In the genomic region with DNA sequence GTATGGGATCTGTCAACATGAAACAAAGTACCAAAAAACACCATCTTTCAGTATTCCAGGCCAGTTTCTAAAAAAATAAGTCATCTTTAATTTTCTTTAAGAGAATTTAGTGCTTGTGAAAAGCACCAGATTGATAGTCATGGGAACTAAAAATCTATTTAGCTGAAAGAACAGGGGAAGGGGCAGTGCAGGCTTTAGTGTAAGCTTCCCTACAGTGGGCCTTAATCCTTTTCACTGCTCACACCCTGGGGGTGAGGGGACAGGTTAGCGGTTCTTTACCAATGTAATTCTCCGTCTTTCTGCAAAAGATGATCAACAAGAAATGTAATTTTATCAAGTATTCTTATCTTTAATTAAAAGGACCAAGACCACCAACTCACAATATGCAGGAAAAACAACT, we compare ENCODE assay signal across 18 cellular contexts. TPM values are rescaled to one million over a fixed set of nuclear protein-coding genes. Genes with fewer than 3 reads are reported as not detected.
DNase-seq lines count a peak whose midpoint lies in the region; ATAC-seq and TF ChIP-seq lines count a peak whose summit lies in the region.
"Had no signal": no experiment of that assay in that cellular context is flagged by ENCODE, and none has a peak within 500 bp of the region (broad histone marks: within the 10 kb centered on the region; RNA-seq: fewer than 3 reads in every experiment).

No MANE protein-coding gene starts in this region.

- no peak overlapping the region for H2AFZ ChIP-seq in OCI-LY1 (ENCODE audit: low read length)

- H3K4me2 ChIP-seq in OCI-LY1 (ENCODE audit: low read length): no peak overlapping the region

- H4K20me1 ChIP-seq in OCI-LY1 (ENCODE audit: insufficient read depth, low read length): no peaks in the 10 kb centered on the region

- no peaks in the 10 kb centered on the region for H3F3A ChIP-seq in OCI-LY1 (ENCODE audit: insufficient read depth, low read length)

- H3K9ac ChIP-seq in OCI-LY1 (ENCODE audit: low read length) (no peak overlapping the region), iPS-18a (ENCODE audit: low read length) (no peak overlapping the region)

- H3K27me3 ChIP-seq in OCI-LY1 (ENCODE audit: insufficient read depth, low read length): no peaks in the 10 kb centered on the region
- no peaks in the 10 kb centered on the region for H3K27me3 ChIP-seq in iPS-18a (ENCODE audit: control insufficient read depth, insufficient read depth, low read length)
- no peaks in the 10 kb centered on the region for H3K27me3 ChIP-seq in CD4-positive, alpha-beta T cell (ENCODE audit: control insufficient read depth, insufficient read depth, low read length)
- H3K27me3 ChIP-seq in CD8-positive, alpha-beta memory T cell (ENCODE audit: insufficient read depth, low read length, poor library complexity, severe bottlenecking): no peaks in the 10 kb centered on the region
- H3K27me3 ChIP-seq in transverse colon: no peaks in the 10 kb centered on the region
- H3K27me3 ChIP-seq: BE2C, Peyer's patch had no signal

- WGBS in transverse colon (ENCODE audit: low coverage in 1 of 2), 2 donors: 100% methylated on average over 2 of the region's 2 CpGs

- no peak for TF ChIP-seq POLR2A in transverse colon (IDR thresholded peaks at IDR 0.05)

- in situ Hi-C loops in transverse colon (cut with MboI; ENCODE audit: low pct_ligation_motif_present in 1 of 4, low pct_unique_long_range_greater_than_20kb in 1 of 4, low sequenced_read_pairs in 3 of 4): no loop called here

- no peak for TF ChIP-seq CTCF in OCI-LY1 (IDR thresholded peaks at IDR 0.05; ENCODE audit: low read length)
- no peak for TF ChIP-seq CTCF in CD4-positive, alpha-beta T cell (IDR thresholded peaks at IDR 0.05)
- TF ChIP-seq CTCF in transverse colon (IDR thresholded peaks at IDR 0.05): no peak

- TF ChIP-seq EP300 in transverse colon (IDR thresholded peaks at IDR 0.05; ENCODE audit: low read depth): no peak

- no peaks in the 10 kb centered on the region for H3K27me3 Mint-ChIP-seq in CD4-positive, alpha-beta T cell
- H3K27me3 Mint-ChIP-seq in CD8-positive, alpha-beta memory T cell: no peaks in the 10 kb centered on the region

- ATAC-seq in CD4-positive, alpha-beta T cell (ENCODE audit: poor library complexity): no peak
- ATAC-seq: K562 had no signal

- no peaks in the 10 kb centered on the region for H3K9me2 ChIP-seq in OCI-LY1 (ENCODE audit: low read depth, low read length)

- peaks cover 5% of the 10 kb centered on the region; the same call in 1 of the 2 replicates for H3K79me2 ChIP-seq in OCI-LY1 (ENCODE audit: insufficient read depth, low read length)

- intact Hi-C loops in CD4-positive, alpha-beta T cell (cut with DNase I, micrococcal nuclease): no loop called here
- intact Hi-C loops in transverse colon (cut with DNase I; ENCODE audit: low total_unique reads): no loop called here

- CTCF ChIA-PET in CD4-positive, alpha-beta T cell (lab: Charles Lee): interaction anchor here (1.4 kb wide), 1 partner anchor 217 kb away, joined by 3 read pairs; no protein-coding TSS in a partner anchor
- CTCF ChIA-PET in CD8-positive, alpha-beta memory T cell (lab: Charles Lee): no interaction called here

- H3K27ac ChIP-seq in OCI-LY1 (ENCODE audit: low read depth, low read length, poor library complexity, severe bottlenecking) (peak overlapping the region; percentile 67), iPS-18a (ENCODE audit: low read length) (no peak overlapping the region), transverse colon (no peak overlapping the region)
- H3K27ac ChIP-seq in CD4-positive, alpha-beta T cell (ENCODE audit: low read depth, low read length): no peak overlapping the region
- H3K27ac ChIP-seq in CD8-positive, alpha-beta memory T cell (ENCODE audit: low read depth, low read length): no peak overlapping the region
- H3K27ac ChIP-seq: Peyer's patch had no signal

- DNase-seq in NCI-H82 (lab: John Stamatoyannopoulos, UW) (peak; percentile 0), NCI-H82 treated with DMSO at 0.1 percent for 48 hours (lab: John Stamatoyannopoulos, UW; ENCODE audit: unreplicated experiment) (no peak), ureter (ENCODE audit: low spot score) (no peak), transverse colon (no peak)
- no peak for DNase-seq in CD4-positive, alpha-beta T cell
- no peak for DNase-seq in CD8-positive, alpha-beta memory T cell
- DNase-seq: 8988T, ACHN, BE2C, H9, NCI-H1694 treated with DMSO at 0.1 percent for 48 hours, NCI-H2171, OCI-M1, Peyer's patch had no signal

- H3K36me3 ChIP-seq in OCI-LY1 (ENCODE audit: insufficient read depth, low read length): no peaks in the 10 kb centered on the region
- H3K36me3 ChIP-seq in iPS-18a (ENCODE audit: control insufficient read depth, low read depth, low read length): no peaks in the 10 kb centered on the region
- H3K36me3 ChIP-seq in CD8-positive, alpha-beta memory T cell (ENCODE audit: insufficient read depth, low read length): no peaks in the 10 kb centered on the region
- H3K36me3 ChIP-seq in transverse colon: no peaks in the 10 kb centered on the region
- H3K36me3 ChIP-seq: BE2C, Peyer's patch had no signal

- H3K4me3 ChIP-seq in OCI-LY1 (ENCODE audit: low read depth, low read length, poor library complexity, severe bottlenecking) (no peak overlapping the region), iPS-18a (ENCODE audit: low read length) (peak overlapping the region; percentile 24), transverse colon (no peak overlapping the region)
- no peak overlapping the region for H3K4me3 ChIP-seq in CD8-positive, alpha-beta memory T cell (ENCODE audit: low read length)
- H3K4me3 ChIP-seq: K562, Peyer's patch had no signal

- no peaks in the 10 kb centered on the region for H3K9me3 ChIP-seq in OCI-LY1 (ENCODE audit: low read length)
- H3K9me3 ChIP-seq in iPS-18a (ENCODE audit: control insufficient read depth, low read depth, low read length): no peaks in the 10 kb centered on the region
- H3K9me3 ChIP-seq in CD4-positive, alpha-beta T cell (ENCODE audit: control insufficient read depth, low read length): no peaks in the 10 kb centered on the region
- H3K9me3 ChIP-seq in CD8-positive, alpha-beta memory T cell (ENCODE audit: low read length): no peaks in the 10 kb centered on the region
- H3K9me3 ChIP-seq in transverse colon: no peaks in the 10 kb centered on the region
- H3K9me3 ChIP-seq: BE2C, Peyer's patch had no signal

- POLR2A ChIA-PET in CD4-positive, alpha-beta T cell (lab: Charles Lee): interaction anchor here (0.6 kb wide), 2 partner anchors 46 to 76 kb away, joined by 3 read pairs; no protein-coding TSS in a partner anchor
- POLR2A ChIA-PET in CD8-positive, alpha-beta memory T cell (lab: Charles Lee): no interaction called here

- no peaks in the 10 kb centered on the region for H3K9me3 Mint-ChIP-seq in CD4-positive, alpha-beta T cell
- H3K9me3 Mint-ChIP-seq in CD8-positive, alpha-beta memory T cell: no peaks in the 10 kb centered on the region
- H3K9me3 Mint-ChIP-seq: CD14-positive monocyte, H9 had no signal

- no peak overlapping the region for H3K27ac Mint-ChIP-seq in CD4-positive, alpha-beta T cell
- H3K27ac Mint-ChIP-seq in CD8-positive, alpha-beta memory T cell: peak overlapping the region in 3 of 8 donors; percentile 3 to 21 (median 9)

- peaks cover 6% of the 10 kb centered on the region for H3K4me1 Mint-ChIP-seq in CD4-positive, alpha-beta T cell (ENCODE audit: low read depth)
- H3K4me1 Mint-ChIP-seq in CD8-positive, alpha-beta memory T cell: peaks cover 24 to 44% (median 31%) of the 10 kb centered on the region in 3 donors
- H3K4me1 Mint-ChIP-seq: CD14-positive monocyte had no signal

- H3K36me3 Mint-ChIP-seq in CD4-positive, alpha-beta T cell (ENCODE audit: low read depth): peaks cover 22% of the 10 kb centered on the region
- peaks cover 0 to 22% (median 3%) of the 10 kb centered on the region in 3 donors for H3K36me3 Mint-ChIP-seq in CD8-positive, alpha-beta memory T cell

- no peak overlapping the region for H3K4me3 Mint-ChIP-seq in CD4-positive, alpha-beta T cell
- no peak overlapping the region for H3K4me3 Mint-ChIP-seq in CD8-positive, alpha-beta memory T cell
- H3K4me3 Mint-ChIP-seq: CD14-positive monocyte had no signal

- H3K4me1 ChIP-seq in OCI-LY1 (ENCODE audit: insufficient read depth, low read length, severe bottlenecking) (peaks cover 42% of the 10 kb centered on the region), iPS-18a (ENCODE audit: control insufficient read depth, low read depth, low read length) (peaks cover 54% of the 10 kb centered on the region), transverse colon (peaks cover 0 to 2% (median 0%) of the 10 kb centered on the region in 4 donors)
- H3K4me1 ChIP-seq in CD8-positive, alpha-beta memory T cell (ENCODE audit: insufficient read depth, low read length): no peaks in the 10 kb centered on the region
- H3K4me1 ChIP-seq: BE2C, Peyer's patch had no signal

RNA-seq across cellular contexts. Expression of gene CHIC2, which starts 47.1 kb away (rescaled TPM):
- total RNA-seq in CD4-positive, alpha-beta T cell: 10 to 100 TPM; 53.8 to 59.2 TPM
- total RNA-seq in CD8-positive, alpha-beta memory T cell: 10 to 100 TPM; 25.0 to 27.9 TPM
- polyA plus RNA-seq in CD8-positive, alpha-beta memory T cell: 57.3 TPM
- total RNA-seq in ureter (22.8 TPM), transverse colon (100 to 1,000 TPM in 1 of 4 donors, 10 to 100 TPM in 3; 36.2 to 106 (median 52.0) TPM)
